In genomic region chr11:117817213-117818035, GRCh38 we compare ENCODE assay signal across 8 cellular contexts. TPM values are rescaled to one million over a fixed set of nuclear protein-coding genes. Genes with fewer than 3 reads are reported as not detected.
A peak's percentile ranks its signal among the peaks of the same experiment; 100 is the strongest.
DNase-seq lines count a peak whose midpoint lies in the region; ATAC-seq and TF ChIP-seq lines count a peak whose summit lies in the region.

No MANE protein-coding gene starts in this region.

- H3K9me3 ChIP-seq in lower lobe of right lung: no peaks in the 10 kb centered on the region

- H3K36me3 ChIP-seq in lower lobe of right lung: no peaks in the 10 kb centered on the region

- intact Hi-C loops in lower lobe of right lung (cut with DNase I): no loop called here

- ATAC-seq in HG03103 (IDR thresholded peaks at IDR 0.05; ENCODE audit: low read depth, unreplicated experiment) (peak; percentile 15), lower lobe of right lung (peak; percentile 73 to 81), HG03565 (IDR thresholded peaks at IDR 0.05; ENCODE audit: unreplicated experiment) (no peak)

- no peak overlapping the region for H3K4me3 ChIP-seq in lower lobe of right lung

- no peaks in the 10 kb centered on the region for H3K27me3 ChIP-seq in lower lobe of right lung (ENCODE audit: low read depth)

- peaks cover 54% of the 10 kb centered on the region for H3K4me1 ChIP-seq in lower lobe of right lung

- peak; percentile 100 for TF ChIP-seq CTCF in lower lobe of right lung (IDR thresholded peaks at IDR 0.05)

- peak overlapping the region; percentile 71 for H3K27ac ChIP-seq in lower lobe of right lung

- peak; percentile 70 for DNase-seq in ELR (ENCODE audit: low read depth)
- peak; percentile 94 for DNase-seq in NCI-H69 (lab: John Stamatoyannopoulos, UW)
- peak; percentile 87 to 90 for DNase-seq in activated CD4-positive, alpha-beta T cell treated with anti-CD3 and anti-CD28 coated beads, Interleukin-2, amount 50 U/mL, for 4 hours
- peak; percentile 93 for DNase-seq in ecto neural progenitor cell (ENCODE audit: low spot score)
- peak; percentile 83 for DNase-seq in lower lobe of right lung
- peak; percentile 81 to 88 (median 84) for DNase-seq in stimulated activated CD4-positive, alpha-beta T cell treated with anti-CD3 and anti-CD28 coated beads, TNF-alpha, amount 100 ng/mL, for 48 hours (ENCODE audit: low read depth in 3 of 3)

RNA-seq across cellular contexts. Expression of gene FXYD2, which starts 7.1 kb away (rescaled TPM):
- 2.8 TPM for total RNA-seq in lower lobe of right lung

RNA-seq across cellular contexts. Expression of gene DSCAML1, which starts 20.4 kb away (rescaled TPM):
- 0.95 TPM for total RNA-seq in lower lobe of right lung

RNA-seq across cellular contexts. Expression of gene FXYD6, which starts 59.0 kb away (rescaled TPM):
- total RNA-seq in lower lobe of right lung: 61.2 TPM
